ENCODE assay signal across 28 cellular contexts in genomic region chr1:184788970-184789369, GRCh38.
"Had no signal": no experiment of that assay in that cellular context is flagged by ENCODE, and none has a peak within 500 bp of the region (broad histone marks: within the 10 kb centered on the region; RNA-seq: fewer than 3 reads in every experiment).

No MANE protein-coding gene starts in this region.

- H3K27me3 Mint-ChIP-seq: activated CD8-positive, alpha-beta T cell treated with anti-CD3 and anti-CD28 coated beads for 36 hours; activated T-helper 17 cell treated with anti-CD3 and anti-CD28 coated beads, Interleukin-2, amount 50 U/mL, for 72 hours; dendritic cell treated with granulocyte-macrophage colony-stimulating factor and Interleukin-4, amounts not matched to agents 40 ng/mL and 50 ng/mL, for 4 days; progenitor cell of endocrine pancreas; stimulated activated memory B cell treated with anti-CD40 and anti-IgM and Interleukin-4, amounts not matched to agents 10 μg/mL and 1 μg/mL and 100 μg/mL, for 72 hours; stimulated activated naive CD8-positive, alpha-beta T cell treated with anti-CD3 and anti-CD28 coated beads, Interleukin-15, amount 100 ng/mL, for 72 hours had no signal

- H3K4me1 ChIP-seq: breast epithelium had no signal

- H3K4me3 ChIP-seq: breast epithelium, esophagus muscularis mucosa, left ventricle myocardium inferior, lung, mucosa of descending colon, ovary, skin epidermis, upper lobe of left lung, vagina had no signal

- ATAC-seq: activated CD8-positive, alpha-beta T cell treated with anti-CD3 and anti-CD28 coated beads for 36 hours; activated naive CD4-positive, alpha-beta T cell treated with anti-CD3 and anti-CD28 coated beads, Interleukin-2, amount 50 U/mL, for 72 hours; activated T-cell treated with anti-CD3 and anti-CD28 coated beads, Interleukin-2, amount 50 U/mL, for 4 hours; activated T-helper 17 cell treated with anti-CD3 and anti-CD28 coated beads, Interleukin-2, amount 50 U/mL, for 72 hours; foreskin keratinocyte; mucosa of descending colon; sciatic nerve; stimulated activated memory B cell treated with anti-CD40 and anti-IgM and Interleukin-4, amounts not matched to agents 10 μg/mL and 1 μg/mL and 100 μg/mL, for 72 hours; stimulated activated naive CD8-positive, alpha-beta T cell treated with anti-CD3 and anti-CD28 coated beads, Interleukin-15, amount 100 ng/mL, for 72 hours had no signal

- H3K27ac ChIP-seq: breast epithelium, esophagus muscularis mucosa, foreskin keratinocyte, left ventricle myocardium inferior, ovary, skin epidermis, upper lobe of left lung, vagina had no signal

- H3K4me1 Mint-ChIP-seq: stimulated activated memory B cell treated with anti-CD40 and anti-IgM and Interleukin-4, amounts not matched to agents 10 μg/mL and 1 μg/mL and 100 μg/mL, for 72 hours had no signal

- DNase-seq: activated CD4-positive, alpha-beta T cell treated with anti-CD3 and anti-CD28 coated beads, Interleukin-2, amount 50 U/mL, for 1 hour; activated CD4-positive, CD25-positive, alpha-beta regulatory T cell treated with anti-CD3 and anti-CD28 coated beads, Interleukin-2, amount 50 U/mL, for 72 hours; activated CD8-positive, alpha-beta T cell treated with anti-CD3 and anti-CD28 coated beads for 36 hours; activated naive CD4-positive, alpha-beta T cell; activated T-cell treated with anti-CD3 and anti-CD28 coated beads, Interleukin-2, amount 50 U/mL, for 4 hours; central memory CD4-positive, alpha-beta T cell; endodermal cell; foreskin keratinocyte; left ventricle myocardium inferior; mucosa of descending colon; ovary; stimulated activated CD4-positive, alpha-beta T cell treated with anti-CD3 and anti-CD28 coated beads, Interleukin-4, amount 100 ng/mL, for 4 hours; stimulated activated CD8-positive, alpha-beta memory T cell treated with anti-CD3 and anti-CD28 coated beads, Interleukin-4, amount 100 ng/mL, for 48 hours; stimulated activated naive CD8-positive, alpha-beta T cell treated with anti-CD3 and anti-CD28 coated beads, Interleukin-15, amount 100 ng/mL, for 72 hours; substantia nigra; upper lobe of left lung had no signal

- H3K27ac Mint-ChIP-seq: activated CD8-positive, alpha-beta T cell treated with anti-CD3 and anti-CD28 coated beads for 36 hours; activated naive CD4-positive, alpha-beta T cell treated with anti-CD3 and anti-CD28 coated beads, Interleukin-2, amount 50 U/mL, for 72 hours; activated T-helper 17 cell treated with anti-CD3 and anti-CD28 coated beads, Interleukin-2, amount 50 U/mL, for 72 hours; dendritic cell treated with granulocyte-macrophage colony-stimulating factor and Interleukin-4, amounts not matched to agents 40 ng/mL and 50 ng/mL, for 4 days; endodermal cell; nephron; progenitor cell of endocrine pancreas; stimulated activated memory B cell treated with anti-CD40 and anti-IgM and Interleukin-4, amounts not matched to agents 10 μg/mL and 1 μg/mL and 100 μg/mL, for 72 hours; stimulated activated naive CD8-positive, alpha-beta T cell treated with anti-CD3 and anti-CD28 coated beads, Interleukin-15, amount 100 ng/mL, for 72 hours had no signal

- H3K9me3 ChIP-seq: mucosa of descending colon, ovary, vagina had no signal

- H3K4me3 Mint-ChIP-seq: activated CD8-positive, alpha-beta T cell treated with anti-CD3 and anti-CD28 coated beads for 36 hours; activated T-cell treated with anti-CD3 and anti-CD28 coated beads, Interleukin-2, amount 50 U/mL, for 4 hours; activated T-helper 17 cell treated with anti-CD3 and anti-CD28 coated beads, Interleukin-2, amount 50 U/mL, for 72 hours; dendritic cell treated with granulocyte-macrophage colony-stimulating factor and Interleukin-4, amounts not matched to agents 40 ng/mL and 50 ng/mL, for 4 days; endodermal cell; nephron; stimulated activated memory B cell treated with anti-CD40 and anti-IgM and Interleukin-4, amounts not matched to agents 10 μg/mL and 1 μg/mL and 100 μg/mL, for 72 hours; stimulated activated naive CD8-positive, alpha-beta T cell treated with anti-CD3 and anti-CD28 coated beads, Interleukin-15, amount 100 ng/mL, for 72 hours had no signal

- H3K27me3 ChIP-seq: breast epithelium, esophagus muscularis mucosa, foreskin keratinocyte, ovary, upper lobe of left lung, vagina had no signal

- H3K36me3 ChIP-seq: breast epithelium, left ventricle myocardium inferior, ovary, upper lobe of left lung, vagina had no signal
